2 cellular contexts compared by ENCODE assay signal in genomic region chr9:112278152-112278551, GRCh38.
TF ChIP-seq lines count a peak whose summit lies in the region.

No MANE protein-coding gene starts in this region.

TF ChIP-seq in GM23338, 12 proteins besides CTCF, POLR2A, EP300 and RAD21:
- no peak for TF ChIP-seq JUNB (IDR thresholded peaks at IDR 0.05; ENCODE audit: unreplicated experiment)
- TF ChIP-seq, protein P1, sequence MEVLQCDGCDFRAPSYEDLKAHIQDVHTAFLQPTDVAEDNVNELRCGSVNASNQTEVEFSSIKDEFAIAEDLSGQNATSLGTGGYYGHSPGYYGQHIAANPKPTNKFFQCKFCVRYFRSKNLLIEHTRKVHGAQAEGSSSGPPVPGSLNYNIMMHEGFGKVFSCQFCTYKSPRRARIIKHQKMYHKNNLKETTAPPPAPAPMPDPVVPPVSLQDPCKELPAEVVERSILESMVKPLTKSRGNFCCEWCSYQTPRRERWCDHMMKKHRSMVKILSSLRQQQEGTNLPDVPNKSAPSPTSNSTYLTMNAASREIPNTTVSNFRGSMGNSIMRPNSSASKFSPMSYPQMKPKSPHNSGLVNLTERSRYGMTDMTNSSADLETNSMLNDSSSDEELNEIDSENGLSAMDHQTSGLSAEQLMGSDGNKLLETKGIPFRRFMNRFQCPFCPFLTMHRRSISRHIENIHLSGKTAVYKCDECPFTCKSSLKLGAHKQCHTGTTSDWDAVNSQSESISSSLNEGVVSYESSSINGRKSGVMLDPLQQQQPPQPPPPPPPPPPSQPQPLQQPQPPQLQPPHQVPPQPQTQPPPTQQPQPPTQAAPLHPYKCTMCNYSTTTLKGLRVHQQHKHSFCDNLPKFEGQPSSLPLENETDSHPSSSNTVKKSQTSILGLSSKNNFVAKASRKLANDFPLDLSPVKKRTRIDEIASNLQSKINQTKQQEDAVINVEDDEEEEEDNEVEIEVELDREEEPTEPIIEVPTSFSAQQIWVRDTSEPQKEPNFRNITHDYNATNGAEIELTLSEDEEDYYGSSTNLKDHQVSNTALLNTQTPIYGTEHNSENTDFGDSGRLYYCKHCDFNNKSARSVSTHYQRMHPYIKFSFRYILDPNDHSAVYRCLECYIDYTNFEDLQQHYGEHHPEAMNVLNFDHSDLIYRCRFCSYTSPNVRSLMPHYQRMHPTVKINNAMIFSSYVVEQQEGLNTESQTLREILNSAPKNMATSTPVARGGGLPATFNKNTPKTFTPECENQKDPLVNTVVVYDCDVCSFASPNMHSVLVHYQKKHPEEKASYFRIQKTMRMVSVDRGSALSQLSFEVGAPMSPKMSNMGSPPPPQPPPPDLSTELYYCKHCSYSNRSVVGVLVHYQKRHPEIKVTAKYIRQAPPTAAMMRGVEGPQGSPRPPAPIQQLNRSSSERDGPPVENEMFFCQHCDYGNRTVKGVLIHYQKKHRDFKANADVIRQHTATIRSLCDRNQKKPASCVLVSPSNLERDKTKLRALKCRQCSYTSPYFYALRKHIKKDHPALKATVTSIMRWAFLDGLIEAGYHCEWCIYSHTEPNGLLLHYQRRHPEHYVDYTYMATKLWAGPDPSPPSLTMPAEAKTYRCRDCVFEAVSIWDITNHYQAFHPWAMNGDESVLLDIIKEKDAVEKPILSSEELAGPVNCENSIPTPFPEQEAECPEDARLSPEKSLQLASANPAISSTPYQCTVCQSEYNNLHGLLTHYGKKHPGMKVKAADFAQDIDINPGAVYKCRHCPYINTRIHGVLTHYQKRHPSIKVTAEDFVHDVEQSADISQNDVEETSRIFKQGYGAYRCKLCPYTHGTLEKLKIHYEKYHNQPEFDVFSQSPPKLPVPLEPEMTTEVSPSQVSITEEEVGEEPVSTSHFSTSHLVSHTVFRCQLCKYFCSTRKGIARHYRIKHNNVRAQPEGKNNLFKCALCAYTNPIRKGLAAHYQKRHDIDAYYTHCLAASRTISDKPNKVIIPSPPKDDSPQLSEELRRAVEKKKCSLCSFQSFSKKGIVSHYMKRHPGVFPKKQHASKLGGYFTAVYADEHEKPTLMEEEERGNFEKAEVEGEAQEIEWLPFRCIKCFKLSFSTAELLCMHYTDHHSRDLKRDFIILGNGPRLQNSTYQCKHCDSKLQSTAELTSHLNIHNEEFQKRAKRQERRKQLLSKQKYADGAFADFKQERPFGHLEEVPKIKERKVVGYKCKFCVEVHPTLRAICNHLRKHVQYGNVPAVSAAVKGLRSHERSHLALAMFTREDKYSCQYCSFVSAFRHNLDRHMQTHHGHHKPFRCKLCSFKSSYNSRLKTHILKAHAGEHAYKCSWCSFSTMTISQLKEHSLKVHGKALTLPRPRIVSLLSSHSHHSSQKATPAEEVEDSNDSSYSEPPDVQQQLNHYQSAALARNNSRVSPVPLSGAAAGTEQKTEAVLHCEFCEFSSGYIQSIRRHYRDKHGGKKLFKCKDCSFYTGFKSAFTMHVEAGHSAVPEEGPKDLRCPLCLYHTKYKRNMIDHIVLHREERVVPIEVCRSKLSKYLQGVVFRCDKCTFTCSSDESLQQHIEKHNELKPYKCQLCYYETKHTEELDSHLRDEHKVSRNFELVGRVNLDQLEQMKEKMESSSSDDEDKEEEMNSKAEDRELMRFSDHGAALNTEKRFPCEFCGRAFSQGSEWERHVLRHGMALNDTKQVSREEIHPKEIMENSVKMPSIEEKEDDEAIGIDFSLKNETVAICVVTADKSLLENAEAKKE (CRISPR knock-in tag; IDR thresholded peaks at IDR 0.05) = no peak
- no peak for TF ChIP-seq ETS1 (IDR thresholded peaks at IDR 0.05)
- TF ChIP-seq ZNF114 (CRISPR knock-in tag; IDR thresholded peaks at IDR 0.05) = no peak
- no peak for TF ChIP-seq POLR2AphosphoS5 (IDR thresholded peaks at IDR 0.05; ENCODE audit: low read depth)
- TF ChIP-seq STAT1 (IDR thresholded peaks at IDR 0.05; ENCODE audit: unreplicated experiment) = no peak
- no peak for TF ChIP-seq EZH2 (IDR thresholded peaks at IDR 0.05; ENCODE audit: low read depth, unreplicated experiment)
- TF ChIP-seq NANOG (IDR thresholded peaks at IDR 0.05; ENCODE audit: borderline replicate concordance) = no peak
- no peak for TF ChIP-seq REST (IDR thresholded peaks at IDR 0.05; ENCODE audit: unreplicated experiment)

TF ChIP-seq in K562, 482 proteins besides CTCF, POLR2A, EP300 and RAD21:
- TF ChIP-seq JUNB (CRISPR knock-in tag; conservative IDR thresholded peaks at IDR 0.05) (no peak), ZNF140 (CRISPR knock-in tag; IDR thresholded peaks at IDR 0.05) (no peak), HDAC6 (IDR thresholded peaks at IDR 0.05; ENCODE audit: low read depth, low read length) (no peak)
